ENCODE assay signal across 20 cellular contexts in the genomic region with DNA sequence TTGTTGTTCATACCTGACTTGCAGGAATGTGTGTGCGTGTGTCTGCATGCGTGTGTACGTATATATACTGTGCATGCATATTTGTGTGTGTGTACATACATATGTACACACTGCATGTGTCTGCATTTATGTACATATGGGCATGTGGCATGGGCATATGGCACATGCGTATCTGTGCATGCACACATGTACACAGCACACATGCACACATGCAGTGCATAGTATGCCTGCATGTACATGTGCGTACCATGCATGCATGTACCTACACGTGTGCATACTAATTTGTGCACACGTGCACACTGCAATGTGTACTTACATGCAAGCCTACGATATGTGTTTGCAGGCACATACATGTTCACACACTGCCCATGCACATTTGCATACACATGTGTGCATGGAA. TPM values are rescaled to one million over a fixed set of nuclear protein-coding genes. Genes with fewer than 3 reads are reported as not detected.
DNase-seq lines count a peak whose midpoint lies in the region; ATAC-seq and FAIRE-seq lines count a peak whose summit lies in the region.
"Had no signal": no experiment of that assay in that cellular context is flagged by ENCODE, and none has a peak within 500 bp of the region (broad histone marks: within the 10 kb centered on the region; RNA-seq: fewer than 3 reads in every experiment).

No MANE protein-coding gene starts in this region.

- peak overlapping the region; percentile 70 for H3K27ac Mint-ChIP-seq in activated naive CD4-positive, alpha-beta T cell treated with anti-CD3 and anti-CD28 coated beads, Interleukin-2, amount 10 ng/mL, durations not matched to agents 7 days and 5 days
- peak overlapping the region; percentile 93 to 97 for H3K27ac Mint-ChIP-seq in activated naive CD4-positive, alpha-beta T cell treated with anti-CD3 and anti-CD28 coated beads, Interleukin-2, amount 50 U/mL, for 72 hours
- peak overlapping the region; percentile 91 for H3K27ac Mint-ChIP-seq in stimulated activated naive B cell treated with anti-CD40 and anti-IgM and Interleukin-4, amounts not matched to agents 10 μg/mL and 1 μg/mL and 100 μg/mL, for 72 hours

- peak; percentile 88 for FAIRE-seq in HTR-8/SVneo (lab: Jason Lieb, UNC)
- FAIRE-seq: bronchial epithelial cell, G401.6, islet of Langerhans had no signal

- peaks cover 75% of the 10 kb centered on the region for H3K4me1 Mint-ChIP-seq in activated naive CD4-positive, alpha-beta T cell treated with anti-CD3 and anti-CD28 coated beads, Interleukin-2, amount 10 ng/mL, durations not matched to agents 7 days and 5 days
- peaks cover 61 to 87% of the 10 kb centered on the region in 2 donors for H3K4me1 Mint-ChIP-seq in stimulated activated naive B cell treated with anti-CD40 and anti-IgM and Interleukin-4, amounts not matched to agents 10 μg/mL and 1 μg/mL and 100 μg/mL, for 72 hours

- H3K4me3 Mint-ChIP-seq in activated naive CD4-positive, alpha-beta T cell treated with anti-CD3 and anti-CD28 coated beads, Interleukin-2, amount 10 ng/mL, durations not matched to agents 7 days and 5 days: no peak overlapping the region
- H3K4me3 Mint-ChIP-seq in stimulated activated naive B cell treated with anti-CD40 and anti-IgM and Interleukin-4, amounts not matched to agents 10 μg/mL and 1 μg/mL and 100 μg/mL, for 72 hours: peak overlapping the region in 1 of 2 donors; percentile 32

- no peak for DNase-seq in activated naive CD4-positive, alpha-beta T cell treated with anti-CD3 and anti-CD28 coated beads, Interleukin-2, amount 10 ng/mL, durations not matched to agents 7 days and 5 days
- DNase-seq in activated naive CD4-positive, alpha-beta T cell (lab: John Stamatoyannopoulos, UW): no peak
- no peak for DNase-seq in HTR-8/SVneo (ENCODE audit: insufficient read length, low spot score)
- DNase-seq in activated naive CD4-positive, alpha-beta T cell treated with anti-CD3 and anti-CD28 coated beads, Interleukin-2, amount 50 U/mL, for 72 hours (ENCODE audit: low spot score in 2 of 2): no peak
- DNase-seq in stimulated activated naive B cell treated with anti-CD40 and anti-IgM and Interleukin-4, amounts not matched to agents 10 μg/mL and 1 μg/mL and 100 μg/mL, for 72 hours: no peak
- DNase-seq in NCI-H2029 treated with DMSO at 0.1 percent for 48 hours (lab: John Stamatoyannopoulos, UW): no peak
- no peak for DNase-seq in iPS-NIHi11 (ENCODE audit: low spot score)
- DNase-seq: activated CD8-positive, alpha-beta memory T cell treated with anti-CD3 and anti-CD28 coated beads, Interleukin-2, amount 50 U/mL, for 4 hours; left ventricle myocardium inferior; mesendoderm; NCI-H146; occipital lobe; PC-3; psoas muscle; SK-N-SH; stomach; thyroid gland had no signal

- H3K27me3 Mint-ChIP-seq in activated naive CD4-positive, alpha-beta T cell treated with anti-CD3 and anti-CD28 coated beads, Interleukin-2, amount 10 ng/mL, durations not matched to agents 7 days and 5 days: no peaks in the 10 kb centered on the region
- H3K27me3 Mint-ChIP-seq in stimulated activated naive B cell treated with anti-CD40 and anti-IgM and Interleukin-4, amounts not matched to agents 10 μg/mL and 1 μg/mL and 100 μg/mL, for 72 hours: no peaks in the 10 kb centered on the region

- H3K9me3 Mint-ChIP-seq in activated naive CD4-positive, alpha-beta T cell treated with anti-CD3 and anti-CD28 coated beads, Interleukin-2, amount 10 ng/mL, durations not matched to agents 7 days and 5 days: no peaks in the 10 kb centered on the region
- H3K9me3 Mint-ChIP-seq in activated naive CD4-positive, alpha-beta T cell treated with anti-CD3 and anti-CD28 coated beads, Interleukin-2, amount 50 U/mL, for 72 hours: no peaks in the 10 kb centered on the region
- no peaks in the 10 kb centered on the region for H3K9me3 Mint-ChIP-seq in stimulated activated naive B cell treated with anti-CD40 and anti-IgM and Interleukin-4, amounts not matched to agents 10 μg/mL and 1 μg/mL and 100 μg/mL, for 72 hours

- CTCF ChIA-PET in activated naive CD4-positive, alpha-beta T cell treated with anti-CD3 and anti-CD28 coated beads, Interleukin-2, amount 10 ng/mL, durations not matched to agents 7 days and 5 days (lab: Charles Lee): interaction anchor here (0.8 to 4.4 kb wide), 4 partner anchors 8 to 57 kb away, joined by 4 to 40 read pairs (median 4); no protein-coding TSS in a partner anchor

- peaks cover 14% of the 10 kb centered on the region for H3K36me3 Mint-ChIP-seq in activated naive CD4-positive, alpha-beta T cell treated with anti-CD3 and anti-CD28 coated beads, Interleukin-2, amount 10 ng/mL, durations not matched to agents 7 days and 5 days
- peaks cover 27 to 53% of the 10 kb centered on the region in 2 donors for H3K36me3 Mint-ChIP-seq in activated naive CD4-positive, alpha-beta T cell treated with anti-CD3 and anti-CD28 coated beads, Interleukin-2, amount 50 U/mL, for 72 hours
- H3K36me3 Mint-ChIP-seq in stimulated activated naive B cell treated with anti-CD40 and anti-IgM and Interleukin-4, amounts not matched to agents 10 μg/mL and 1 μg/mL and 100 μg/mL, for 72 hours: peaks cover 36 to 45% of the 10 kb centered on the region in 2 donors

- ATAC-seq in activated naive CD4-positive, alpha-beta T cell treated with anti-CD3 and anti-CD28 coated beads, Interleukin-2, amount 50 U/mL, for 72 hours: no peak
- no peak for ATAC-seq in stimulated activated naive B cell treated with anti-CD40 and anti-IgM and Interleukin-4, amounts not matched to agents 10 μg/mL and 1 μg/mL and 100 μg/mL, for 72 hours (replicated peaks)
- ATAC-seq: PC-3, psoas muscle had no signal

RNA-seq across cellular contexts. Expression of gene GALNT2, which starts 43.9 kb away (rescaled TPM):
- 10 to 100 TPM; 58.9 to 88.0 TPM for total RNA-seq in activated naive CD4-positive, alpha-beta T cell treated with anti-CD3 and anti-CD28 coated beads, Interleukin-2, amount 50 U/mL, for 72 hours
